Comparison of ENCODE assay signal across 9 cellular contexts in genomic region chr1:151710187-151710586, GRCh38. TPM values are rescaled to one million over a fixed set of nuclear protein-coding genes. Genes with fewer than 3 reads are reported as not detected.
DNase-seq lines count a peak whose midpoint lies in the region; ATAC-seq, FAIRE-seq and TF ChIP-seq lines count a peak whose summit lies in the region.
"Had no signal": no experiment of that assay in that cellular context is flagged by ENCODE, and none has a peak within 500 bp of the region (broad histone marks: within the 10 kb centered on the region; RNA-seq: fewer than 3 reads in every experiment).

No MANE protein-coding gene starts in this region.

- DNase-seq in NCI-H2196 (lab: John Stamatoyannopoulos, UW; ENCODE audit: unreplicated experiment) (peak; percentile 72), NCI-H2196 treated with DMSO at 0.1 percent for 48 hours (lab: John Stamatoyannopoulos, UW; ENCODE audit: unreplicated experiment) (no peak), SK-N-SH (peak; percentile 94), GM19239 (ENCODE audit: insufficient read length, low spot score) (no peak)
- no peak for DNase-seq in effector memory CD8-positive, alpha-beta T cell
- peak; percentile 23 to 47 for DNase-seq in stimulated activated CD4-positive, alpha-beta T cell treated with anti-CD3 and anti-CD28 coated beads, Interleukin-4, amount 100 ng/mL, for 4 hours

- ATAC-seq in effector memory CD8-positive, alpha-beta T cell (replicated peaks), result peak; percentile 24
- ATAC-seq in HG02678 (IDR thresholded peaks at IDR 0.05; ENCODE audit: unreplicated experiment) (no peak), HG02840 (IDR thresholded peaks at IDR 0.05; ENCODE audit: low FRiP score, unreplicated experiment) (no peak)

- peaks cover 3% of the 10 kb centered on the region; the same call in 1 of the 2 replicates for H3K27me3 ChIP-seq in SK-N-SH (ENCODE audit: insufficient read depth)

- no peaks in the 10 kb centered on the region for H3F3A ChIP-seq in SK-N-SH (replicated peaks; ENCODE audit: insufficient read depth)

- H3K4me1 Mint-ChIP-seq in effector memory CD8-positive, alpha-beta T cell (ENCODE audit: low read depth in 2 of 2), result peaks cover 0 to 4% of the 10 kb centered on the region in 2 donors

- H3K9me2 ChIP-seq in SK-N-SH, result no peaks in the 10 kb centered on the region

- no peak overlapping the region for H3K4me3 Mint-ChIP-seq in effector memory CD8-positive, alpha-beta T cell

- H3K4me2 ChIP-seq in SK-N-SH, result no peak overlapping the region

- TF ChIP-seq CTCF in SK-N-SH (IDR thresholded peaks at IDR 0.05), result no peak

- peak in 1 of 2 experiments; percentile 24; a peak in 1 of 4 replicates for TF ChIP-seq EP300 in SK-N-SH (IDR thresholded peaks at IDR 0.05; ENCODE audit: borderline replicate concordance in 1 of 2, low read depth in 1 of 2, low read length in 1 of 2)

- peaks cover 14 to 34% of the 10 kb centered on the region in 2 donors for H3K27me3 Mint-ChIP-seq in effector memory CD8-positive, alpha-beta T cell

- 32% methylated on average over 11 of the region's 11 CpGs for WGBS in SK-N-SH (ENCODE audit: low lambda C conversion rate)

- H3K27ac Mint-ChIP-seq in effector memory CD8-positive, alpha-beta T cell, result no peak overlapping the region

- no peak for FAIRE-seq in GM19239 (lab: Jason Lieb, UNC)

- no peaks in the 10 kb centered on the region for H3K79me2 ChIP-seq in SK-N-SH (ENCODE audit: insufficient read depth)

- H3K9me3 Mint-ChIP-seq in effector memory CD8-positive, alpha-beta T cell, result no peaks in the 10 kb centered on the region

- peaks cover 2% of the 10 kb centered on the region for H3K36me3 Mint-ChIP-seq in effector memory CD8-positive, alpha-beta T cell (ENCODE audit: insufficient read depth)

- H3K4me1 ChIP-seq in SK-N-SH (ENCODE audit: control insufficient read depth in 1 of 2, insufficient read depth in 2 of 2, low read depth in 1 of 2, low read length in 1 of 2), result peaks cover 0 to 42% of the 10 kb centered on the region in 2 experiments; a peak in 1 of 4 replicates

- peak overlapping the region in 1 of 2 experiments; percentile 79; a peak in 2 of 4 replicates for H3K27ac ChIP-seq in SK-N-SH (ENCODE audit: low read depth in 2 of 2, low read length in 1 of 2)

- POLR2A ChIA-PET in SK-N-SH (lab: Yijun Ruan, JAX), result no interaction called here

- CTCF ChIA-PET in SK-N-SH (lab: Yijun Ruan, JAX), result interaction anchor here (1.2 to 2.4 kb wide), 2 partner anchors 17 to 18 kb away, joined by 5 to 13 read pairs; no protein-coding TSS in a partner anchor

- H3K9me3 ChIP-seq in SK-N-SH, result no peaks in the 10 kb centered on the region

- no peak overlapping the region for H3K4me3 ChIP-seq in SK-N-SH (ENCODE audit: low read depth in 2 of 2, low read length in 1 of 2)

- no peak overlapping the region for H2AFZ ChIP-seq in SK-N-SH (ENCODE audit: low read depth)

- no peaks in the 10 kb centered on the region for H3K36me3 ChIP-seq in SK-N-SH (replicated peaks in 1 of 2; ENCODE audit: control insufficient read depth in 1 of 2, insufficient read depth in 2 of 2, low read length in 1 of 2)

- TF ChIP-seq RAD21 in SK-N-SH (IDR thresholded peaks at IDR 0.05; ENCODE audit: low read length), result no peak

- no peak overlapping the region for H3K9ac ChIP-seq in SK-N-SH

- H4K20me1 ChIP-seq in SK-N-SH (ENCODE audit: insufficient read depth), result no peaks in the 10 kb centered on the region

TF ChIP-seq in SK-N-SH, 30 proteins besides CTCF, POLR2A, EP300 and RAD21:
- peak; percentile 66 for TF ChIP-seq CHD2 (IDR thresholded peaks at IDR 0.05; ENCODE audit: low read length, partially characterized antibody)
- 0 out of 2 replicates have a peak, but pooled peaks have one; percentile 30 for TF ChIP-seq RCOR1 (IDR thresholded peaks at IDR 0.05; ENCODE audit: low read length)
- peak; percentile 47; the same call in 1 of the 2 replicates for TF ChIP-seq RFX5 (IDR thresholded peaks at IDR 0.05; ENCODE audit: low read length)
- TF ChIP-seq MXI1 (IDR thresholded peaks at IDR 0.05; ENCODE audit: low read depth, low read length), result peak; percentile 93
- no peak for TF ChIP-seq PBX3 (IDR thresholded peaks at IDR 0.05)
- no peak for TF ChIP-seq TAF1 (IDR thresholded peaks at IDR 0.05; ENCODE audit: borderline replicate concordance, low read depth, low read length)

RNA-seq across cellular contexts. Expression of gene CELF3, which starts 6.4 kb away (rescaled TPM):
- 0.25 and 0.65 TPM in 2 replicates for polyA plus RNA-seq in SK-N-SH (2012; rRNA removed)
- 0.49 and 0.84 TPM in 2 replicates for polyA plus RNA-seq in SK-N-SH (2012; cell fraction: cytosol; rRNA removed)
- 1.3 and 2.3 TPM in 2 replicates for polyA plus RNA-seq in SK-N-SH (2012; cell fraction: nucleus; rRNA removed)
- polyA plus RNA-seq: BJ had no signal

RNA-seq across cellular contexts. Expression of gene RIIAD1, which starts 11.1 kb away (rescaled TPM):
- not detected in 2 replicates for polyA plus RNA-seq in SK-N-SH (2012; rRNA removed)
- polyA plus RNA-seq in SK-N-SH (2012; cell fraction: cytosol; rRNA removed), result not detected in 2 replicates
- polyA plus RNA-seq in SK-N-SH (2012; cell fraction: nucleus; rRNA removed), result not detected in 2 replicates
- polyA plus RNA-seq: BJ had no signal

RNA-seq across cellular contexts. Expression of gene MRPL9, which starts 53.1 kb away (rescaled TPM):
- 76.2 and 87.5 TPM in 2 replicates for polyA plus RNA-seq in SK-N-SH (2012; rRNA removed)
- 79.0 and 80.5 TPM in 2 replicates for polyA plus RNA-seq in SK-N-SH (2012; cell fraction: cytosol; rRNA removed)
- polyA plus RNA-seq in SK-N-SH (2012; cell fraction: nucleus; rRNA removed), result 62.5 and 85.0 TPM in 2 replicates

Comparison
In these comparisons a context has a peak if more than half of its experiments do, and no peak if none do; other contexts are left out.
1. DNase-seq: peak in NCI-H2196 (single experiment), SK-N-SH (single experiment) and stimulated activated CD4-positive, alpha-beta T cell treated with anti-CD3 and anti-CD28 coated beads, Interleukin-4, amount 100 ng/mL, for 4 hours (2 of 2); none in NCI-H2196 treated with DMSO at 0.1 percent for 48 hours (single experiment), effector memory CD8-positive, alpha-beta T cell (0 of 3) and GM19239 (single experiment).